Comparison of ENCODE assay signal across 26 cellular contexts in the genomic region with DNA sequence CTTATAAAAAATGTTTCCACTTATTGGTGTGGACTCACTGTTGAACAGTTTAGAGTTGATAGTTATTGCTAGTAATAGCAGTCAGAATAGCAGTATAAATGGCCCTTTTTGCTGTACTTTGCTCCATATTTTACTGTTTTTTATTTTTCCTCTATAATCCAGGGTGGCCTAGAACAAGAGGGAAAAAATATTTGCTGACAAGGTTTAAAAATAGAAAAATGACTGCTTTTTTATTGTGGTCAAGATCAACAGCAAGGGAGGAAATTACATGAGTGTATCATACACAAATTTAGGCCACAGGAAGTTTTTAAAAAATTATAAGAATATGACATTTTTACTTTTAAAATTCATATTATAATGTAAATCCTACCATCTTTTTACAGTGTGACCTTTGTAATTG.
"Had no signal": no experiment of that assay in that cellular context is flagged by ENCODE, and none has a peak within 500 bp of the region (broad histone marks: within the 10 kb centered on the region; RNA-seq: fewer than 3 reads in every experiment).

No MANE protein-coding gene starts in this region.

- FAIRE-seq: colon, endometrium, islet of Langerhans, keratinocyte had no signal

- DNase-seq: cortex of kidney; effector CD8-positive, alpha-beta T cell; effector memory CD8-positive, alpha-beta T cell; endodermal cell; erythroblast; esophagus squamous epithelium; foreskin fibroblast; foreskin melanocyte; gastrocnemius medialis; glutamatergic neuron; head of caudate nucleus; heart right ventricle; hippocampal formation; left cardiac atrium; left lung; left ventricle myocardium superior; lower lobe of right lung; mesenchymal stem cell; mucosa of descending colon; naive B cell had no signal

- H3K36me3 ChIP-seq: esophagus squamous epithelium, gastrocnemius medialis, heart right ventricle, left lung, lower lobe of right lung had no signal

- H3K27me3 ChIP-seq: esophagus squamous epithelium, gastrocnemius medialis, heart right ventricle, left lung had no signal

- H3K27ac ChIP-seq: epithelial cell of prostate, esophagus squamous epithelium, gastrocnemius medialis, heart right ventricle, left lung, lower lobe of right lung had no signal

- H3K4me1 ChIP-seq: esophagus squamous epithelium, gastrocnemius medialis, heart right ventricle, left lung, lower lobe of right lung had no signal

- ATAC-seq: effector memory CD8-positive, alpha-beta T cell; esophagus mucosa; gastrocnemius medialis; heart right ventricle; left cardiac atrium; left lung; left ventricle myocardium superior; lower lobe of right lung; mucosa of descending colon had no signal

- H3K4me3 ChIP-seq: esophagus squamous epithelium, gastrocnemius medialis, heart right ventricle, left lung, lower lobe of right lung, mucosa of descending colon had no signal

- H3K9me3 ChIP-seq: esophagus squamous epithelium, gastrocnemius medialis, heart right ventricle, left lung, lower lobe of right lung, mucosa of descending colon had no signal
